In the genomic region with DNA sequence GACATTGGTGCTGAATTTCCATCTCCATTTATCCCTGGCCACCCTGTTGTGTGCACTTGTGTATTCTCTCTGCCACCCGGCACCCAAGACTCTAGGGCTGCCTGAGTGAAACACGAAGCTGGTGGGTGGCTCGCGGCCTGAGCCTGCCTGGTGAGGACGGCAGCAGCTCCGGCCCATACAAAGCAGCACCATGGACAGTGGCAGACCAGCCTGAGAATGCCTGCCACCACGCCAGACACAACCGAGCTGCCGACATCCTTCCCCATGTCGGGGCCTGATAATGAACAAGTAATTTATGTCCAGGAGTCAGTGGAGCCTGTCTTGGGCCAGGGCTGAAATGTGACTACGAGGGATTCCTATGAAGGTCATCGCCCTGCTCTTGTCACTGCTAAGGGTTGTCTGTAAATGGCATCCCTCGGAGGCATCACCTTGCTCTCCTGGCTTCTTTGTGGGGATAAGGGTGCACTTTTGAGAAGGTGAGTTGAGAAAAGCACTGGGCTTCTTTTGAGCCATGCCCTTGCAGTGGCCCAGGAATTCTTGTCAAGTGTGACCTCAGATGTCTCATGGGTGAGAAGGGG, we compare ENCODE assay signal across 8 cellular contexts.
DNase-seq lines count a peak whose midpoint lies in the region; ATAC-seq lines count a peak whose summit lies in the region.

No MANE protein-coding gene starts in this region.

- peak; percentile 36 to 59 for ATAC-seq in left cardiac atrium
- ATAC-seq in HG03097 (IDR thresholded peaks at IDR 0.05; ENCODE audit: low FRiP score, unreplicated experiment) = no peak

- intact Hi-C loops in left cardiac atrium (cut with DNase I) = no loop called here

- peak; percentile 41 for DNase-seq in stimulated activated CD4-positive, alpha-beta T cell treated with anti-CD3 and anti-CD28 coated beads, Interleukin-15, amount 100 ng/mL, for 24 hours
- DNase-seq in stimulated activated CD4-positive, alpha-beta T cell treated with anti-CD3 and anti-CD28 coated beads, Interleukin-12 subunit alpha, Interleukin-12 subunit beta, amount 100 ng/mL, for 4 hours = no peak
- DNase-seq in activated CD4-positive, alpha-beta T cell treated with anti-CD3 and anti-CD28 coated beads, Interleukin-2, amount 50 U/mL, for 48 hours = peak; percentile 34 to 36
- peak; percentile 37 for DNase-seq in left cardiac atrium
- DNase-seq in inferior parietal cortex (ENCODE audit: extremely low spot score) = no peak
- no peak for DNase-seq in cerebellar cortex (ENCODE audit: low spot score)
- no peak for DNase-seq in middle frontal gyrus (ENCODE audit: extremely low spot score, low spot score)

Comparison
In these comparisons a context has a peak if more than half of its experiments do, and no peak if none do; other contexts are left out.
1. DNase-seq: peak in stimulated activated CD4-positive, alpha-beta T cell treated with anti-CD3 and anti-CD28 coated beads, Interleukin-15, amount 100 ng/mL, for 24 hours (single experiment), activated CD4-positive, alpha-beta T cell treated with anti-CD3 and anti-CD28 coated beads, Interleukin-2, amount 50 U/mL, for 48 hours (2 of 2) and left cardiac atrium (single experiment); none in stimulated activated CD4-positive, alpha-beta T cell treated with anti-CD3 and anti-CD28 coated beads, Interleukin-12 subunit alpha, Interleukin-12 subunit beta, amount 100 ng/mL, for 4 hours (single experiment), inferior parietal cortex (single experiment), cerebellar cortex (single experiment) and middle frontal gyrus (single experiment).